8 cellular contexts compared by ENCODE assay signal in genomic region chr17:4946312-4946976, GRCh38. TPM values are rescaled to one million over a fixed set of nuclear protein-coding genes. Genes with fewer than 3 reads are reported as not detected.
DNase-seq lines count a peak whose midpoint lies in the region; TF ChIP-seq lines count a peak whose summit lies in the region.

No MANE protein-coding gene starts in this region.

- DNase-seq in CD1c-positive myeloid dendritic cell (ENCODE audit: extremely low spot score) (peak; percentile 61), NB4 (ENCODE audit: low read depth) (peak; percentile 21), ecto neural progenitor cell (ENCODE audit: low spot score) (peak; percentile 47), DMS 273 (lab: John Stamatoyannopoulos, UW; ENCODE audit: unreplicated experiment) (no peak), AML-193 (lab: John Stamatoyannopoulos, UW) (no peak), DMS114 treated with DMSO at 0.1 percent for 48 hours (lab: John Stamatoyannopoulos, UW; ENCODE audit: unreplicated experiment) (no peak), NCI-H748 treated with DMSO at 0.1 percent for 48 hours (lab: John Stamatoyannopoulos, UW) (no peak)

- H3K36me3 ChIP-seq in neural cell (ENCODE audit: insufficient read depth, low read length), result no peaks in the 10 kb centered on the region

- H3K27me3 ChIP-seq in neural cell (ENCODE audit: insufficient read depth, low read depth, low read length), result peaks cover 3% of the 10 kb centered on the region

- H3K4me3 ChIP-seq in NB4 (ENCODE audit: low read depth, low read length) (peak overlapping the region; percentile 95), neural cell (ENCODE audit: low read length) (peak overlapping the region; percentile 99)

- H3K9me2 ChIP-seq in neural cell (ENCODE audit: insufficient read depth, low read length), result no peaks in the 10 kb centered on the region

- TF ChIP-seq RAD21 in neural cell (conservative IDR thresholded peaks at IDR 0.05), result no peak

- no peak for TF ChIP-seq POLR2A in NB4 (IDR thresholded peaks at IDR 0.05; ENCODE audit: extremely low read depth, insufficient read length)

- no peak overlapping the region for H3K27ac ChIP-seq in neural cell (ENCODE audit: low read length)

- no peak overlapping the region for H3K4me2 ChIP-seq in neural cell (ENCODE audit: low read length)

- H4K20me1 ChIP-seq in neural cell (ENCODE audit: insufficient read depth), result no peaks in the 10 kb centered on the region

- H3K9me3 ChIP-seq in neural cell (ENCODE audit: low read length), result no peaks in the 10 kb centered on the region

- no peak for TF ChIP-seq EP300 in neural cell (conservative IDR thresholded peaks at IDR 0.05; ENCODE audit: poor library complexity, severe bottlenecking)

- H3F3A ChIP-seq in neural cell (ENCODE audit: insufficient read depth, low read length, poor library complexity, severe bottlenecking), result no peaks in the 10 kb centered on the region

- H2AFZ ChIP-seq in neural cell (ENCODE audit: low read depth, low read length), result no peak overlapping the region

- peaks cover 7% of the 10 kb centered on the region for H3K79me2 ChIP-seq in neural cell (replicated peaks; ENCODE audit: insufficient read depth, low read length)

- H3K9ac ChIP-seq in neural cell (ENCODE audit: low read length), result no peak overlapping the region

- TF ChIP-seq CTCF in NB4 (IDR thresholded peaks at IDR 0.05; ENCODE audit: low read depth, low read length) (no peak), neural cell (IDR thresholded peaks at IDR 0.05; ENCODE audit: poor library complexity, severe bottlenecking) (no peak)

TF ChIP-seq in neural cell, 6 proteins besides CTCF, POLR2A, EP300 and RAD21:
- TF ChIP-seq MXI1 (conservative IDR thresholded peaks at IDR 0.05; ENCODE audit: poor library complexity, severe bottlenecking) (no peak), REST (IDR thresholded peaks at IDR 0.05; ENCODE audit: borderline replicate concordance) (no peak), POLR2AphosphoS5 (IDR thresholded peaks at IDR 0.05) (no peak), EZH2 (IDR thresholded peaks at IDR 0.05; ENCODE audit: borderline replicate concordance, insufficient read depth, low read length, poor library complexity, severe bottlenecking) (no peak)

RNA-seq across cellular contexts. Expression of gene PFN1, which starts 1.9 kb away (rescaled TPM):
- 145 and 230 TPM in 2 replicates for polyA plus RNA-seq in neural cell
- 72.3 and 78.0 TPM in 2 replicates for polyA minus RNA-seq in neural cell

RNA-seq across cellular contexts. Expression of gene ENO3, which starts 4.5 kb away (rescaled TPM):
- polyA plus RNA-seq in neural cell, result 0.54 and 2.3 TPM in 2 replicates
- 0.97 TPM in 1 of 2 replicates, not detected in the other for polyA minus RNA-seq in neural cell

RNA-seq across cellular contexts. Expression of gene RNF167, which starts 6.4 kb away (rescaled TPM):
- 52.5 and 64.1 TPM in 2 replicates for polyA plus RNA-seq in neural cell
- polyA minus RNA-seq in neural cell, result 33.3 and 40.9 TPM in 2 replicates

RNA-seq across cellular contexts. Expression of gene SLC25A11, which starts 6.6 kb away (rescaled TPM):
- 140 and 172 TPM in 2 replicates for polyA plus RNA-seq in neural cell
- polyA minus RNA-seq in neural cell, result 66.2 and 91.5 TPM in 2 replicates

RNA-seq across cellular contexts. Expression of gene GP1BA, which starts 14.4 kb away (rescaled TPM):
- not detected in 2 replicates for polyA plus RNA-seq in neural cell
- not detected in 2 replicates for polyA minus RNA-seq in neural cell

Comparison
In these comparisons a context has a peak if more than half of its experiments do, and no peak if none do; other contexts are left out.
1. DNase-seq: peak in CD1c-positive myeloid dendritic cell (single experiment), NB4 (single experiment) and ecto neural progenitor cell (single experiment); none in DMS 273 (single experiment), AML-193 (0 of 2), DMS114 treated with DMSO at 0.1 percent for 48 hours (single experiment) and NCI-H748 treated with DMSO at 0.1 percent for 48 hours (single experiment).